Comparison of ENCODE assay signal across 8 cellular contexts in genomic region chr17:78840780-78841611, GRCh38. TPM values are rescaled to one million over a fixed set of nuclear protein-coding genes. Genes with fewer than 3 reads are reported as not detected.
A peak's percentile ranks its signal among the peaks of the same experiment; 100 is the strongest.
DNase-seq lines count a peak whose midpoint lies in the region; ATAC-seq and TF ChIP-seq lines count a peak whose summit lies in the region.

TSS of gene USP36 (minus strand) at chr17:78840814. CDS start at chr17:78836363, 4,451 bp downstream.

- H3K9ac ChIP-seq in colonic mucosa (ENCODE audit: low read depth in 2 of 2, low read length in 2 of 2): peak within 1 kb of the TSS; percentile 84 to 98

- H3K4me1 ChIP-seq in BE2C: no peaks in the 10 kb centered on the region; the same call in 1 of the 2 replicates
- H3K4me1 ChIP-seq in colonic mucosa: peaks cover 7% of the 10 kb centered on the region

- H3K27me3 ChIP-seq in BE2C (no peaks in the 10 kb centered on the region), colonic mucosa (no peaks in the 10 kb centered on the region), layer of hippocampus (ENCODE audit: control insufficient read depth, insufficient read depth, low read length) (no peaks in the 10 kb centered on the region)

- H3K36me3 ChIP-seq in BE2C (peaks cover 18% of the 10 kb centered on the region), colonic mucosa (no peaks in the 10 kb centered on the region)

- ATAC-seq in HG03460 (IDR thresholded peaks at IDR 0.05; ENCODE audit: unreplicated experiment): peak; percentile 89

- DNase-seq in BE2C: peak; percentile 99
- DNase-seq in GM19240 (ENCODE audit: insufficient read length, low spot score): peak; percentile 96
- DNase-seq in NCI-H526 (lab: John Stamatoyannopoulos, UW): peak; percentile 97 to 100
- peak; percentile 100 for DNase-seq in activated CD4-positive, alpha-beta T cell treated with anti-CD3 and anti-CD28 coated beads for 48 hours
- DNase-seq in colonic mucosa: peak; percentile 100
- peak; percentile 99 to 100 for DNase-seq in stimulated activated CD4-positive, alpha-beta T cell treated with anti-CD3 and anti-CD28 coated beads, Interleukin-1b, Interleukin-23, amount 100 ng/mL, for 4 hours (ENCODE audit: low read depth in 2 of 2)

- intact Hi-C loops in colonic mucosa (cut with DNase I): no loop called here

- H3K9me3 ChIP-seq in BE2C: no peaks in the 10 kb centered on the region
- H3K9me3 ChIP-seq in colonic mucosa: no peaks in the 10 kb centered on the region

- H3K27ac ChIP-seq in colonic mucosa (peak within 1 kb of the TSS; percentile 98), layer of hippocampus (ENCODE audit: low read depth, low read length) (peak within 1 kb of the TSS; percentile 98)

- TF ChIP-seq CTCF in BE2C (IDR thresholded peaks at IDR 0.05; ENCODE audit: low read depth, low read length) (no peak), colonic mucosa (IDR thresholded peaks at IDR 0.05) (no peak)

- H3K4me3 ChIP-seq in BE2C (ENCODE audit: low read depth, low read length) (peak within 1 kb of the TSS; percentile 94), colonic mucosa (peak within 1 kb of the TSS; percentile 93)

RNA-seq across cellular contexts. Expression of gene USP36, which starts in this region (rescaled TPM):
- 110 TPM for polyA plus RNA-seq in BE2C (2012; ENCODE audit: insufficient read depth, insufficient read length, low read depth)
- total RNA-seq in colonic mucosa: 10 to 100 TPM; 27.4 to 32.6 TPM

Comparison
In these comparisons a context has a peak if more than half of its experiments do, and no peak if none do; other contexts are left out.
1. Peak in every context shown above with its lines: DNase-seq, ATAC-seq, H3K4me3 ChIP-seq and H3K27ac ChIP-seq.